In genomic region chr11:62909107-62909894, GRCh38 we compare ENCODE assay signal across 9 cellular contexts. TPM values are rescaled to one million over a fixed set of nuclear protein-coding genes. Genes with fewer than 3 reads are reported as not detected.
DNase-seq lines count a peak whose midpoint lies in the region; ATAC-seq and TF ChIP-seq lines count a peak whose summit lies in the region.
"Had no signal": no experiment of that assay in that cellular context is flagged by ENCODE, and none has a peak within 500 bp of the region (broad histone marks: within the 10 kb centered on the region; RNA-seq: fewer than 3 reads in every experiment).

No MANE protein-coding gene starts in this region.

- peak overlapping the region; percentile 84 for H3K27ac Mint-ChIP-seq in WTC11

- peak overlapping the region; percentile 46 for H3K4me3 Mint-ChIP-seq in WTC11

- H3K27me3 ChIP-seq in HUES64 (ENCODE audit: insufficient read depth, low read length) (no peaks in the 10 kb centered on the region), heart left ventricle (peaks cover 0 to 3% (median 0%) of the 10 kb centered on the region in 9 donors)

- H3K4me3 ChIP-seq in HUES64 (ENCODE audit: low read length) (peak overlapping the region; percentile 36), heart left ventricle (peak overlapping the region in 5 of 12 donors; percentile 5 to 31 (median 18))

- H3K4me1 ChIP-seq in HUES64 (ENCODE audit: insufficient read depth, low read length) = peaks cover 13% of the 10 kb centered on the region
- H3K4me1 ChIP-seq in heart left ventricle = peaks cover 0 to 30% (median 12%) of the 10 kb centered on the region in 12 donors

- H3K9ac ChIP-seq in HUES64 (ENCODE audit: low read depth, low read length) = peak overlapping the region; percentile 66

- POLR2A ChIA-PET in WTC11 (lab: Charles Lee) = interaction anchor here (0.6 to 1.0 kb wide), 4 partner anchors 13 to 114 kb away, joined by 3 to 5 read pairs (median 3); no protein-coding TSS in a partner anchor

- DNase-seq in DMS153 (lab: John Stamatoyannopoulos, UW) (peak; percentile 61), WTC11 (ENCODE audit: low spot score) (peak; percentile 91), heart left ventricle (peak; percentile 69 to 86 (median 77)), pulmonary artery endothelial cell (ENCODE audit: low read depth, low spot score) (peak; percentile 60), activated gamma-delta T cell (lab: John Stamatoyannopoulos, UW) (no peak)
- DNase-seq in activated CD4-positive, alpha-beta T cell treated with anti-CD3 and anti-CD28 coated beads, Interleukin-2, amount 50 U/mL, for 4 hours = no peak

- 45% methylated on average over 24 of the region's 24 CpGs for WGBS in HUES64
- WGBS in heart left ventricle, 4 donors = 49 to 62% (median 51%) methylated on average over 23 to 24 of the region's 24 CpGs

- no peaks in the 10 kb centered on the region for H3K9me3 ChIP-seq in HUES64 (ENCODE audit: insufficient read depth, low read depth, low read length)
- H3K9me3 ChIP-seq in heart left ventricle = no peaks in the 10 kb centered on the region

- CTCF ChIA-PET in WTC11 (lab: Charles Lee) = interaction anchor here (0.6 to 11.0 kb wide), 22 partner anchors 11 to 155 kb away, joined by 3 to 535 read pairs (median 4); partner anchors contain the start of genes CHRM1, SLC22A8, SLC3A2 and ZBTB3

- no peak for TF ChIP-seq POLR2A in heart left ventricle (IDR thresholded peaks at IDR 0.05)

- H3K36me3 ChIP-seq in HUES64 (ENCODE audit: insufficient read depth, low read length) = no peaks in the 10 kb centered on the region
- H3K36me3 ChIP-seq in heart left ventricle = no peaks in the 10 kb centered on the region

- peak; percentile 87 for ATAC-seq in WTC11
- ATAC-seq in heart left ventricle = peak; percentile 66 to 88 (median 74)
- no peak for ATAC-seq in GM21360 (IDR thresholded peaks at IDR 0.05; ENCODE audit: unreplicated experiment)

- peaks cover 27% of the 10 kb centered on the region for H3K4me1 Mint-ChIP-seq in WTC11

- peak; percentile 55 for TF ChIP-seq CTCF in WTC11 (IDR thresholded peaks at IDR 0.05)
- TF ChIP-seq CTCF in heart left ventricle (IDR thresholded peaks at IDR 0.05) = peak; percentile 44 to 75 (median 66)

- H3K27ac ChIP-seq in HUES64 (ENCODE audit: low read depth, low read length) (peak overlapping the region; percentile 83), heart left ventricle (peak overlapping the region in 11 of 12 donors; percentile 46 to 81 (median 69))

- intact Hi-C loops in heart left ventricle (cut with DNase I) = loop anchor here in 6 of 10 donors (2.0 to 10.0 kb wide), 5 partner anchors 66 to 306 kb away; no protein-coding TSS in a partner anchor

- H3K27me3 Mint-ChIP-seq in WTC11 (ENCODE audit: low read depth) = peaks cover 13% of the 10 kb centered on the region

- peaks cover 8% of the 10 kb centered on the region for H3K9me3 Mint-ChIP-seq in WTC11

- H3K36me3 Mint-ChIP-seq in WTC11 = 0 out of 2 replicates have a peak, but pooled peaks cover 3% of the 10 kb centered on the region

TF ChIP-seq in WTC11, 78 proteins besides CTCF, POLR2A, EP300 and RAD21 (continues in another document):
- no peak for TF ChIP-seq ZBTB21 (CRISPR knock-in tag; IDR thresholded peaks at IDR 0.05; ENCODE audit: borderline replicate concordance)
- peak; percentile 54; the same call in 1 of the 2 replicates for TF ChIP-seq SP1 (CRISPR knock-in tag; conservative IDR thresholded peaks at IDR 0.05)
- TF ChIP-seq FOXP1 (CRISPR knock-in tag; IDR thresholded peaks at IDR 0.05; ENCODE audit: borderline replicate concordance) = no peak
- no peak for TF ChIP-seq ZBTB43 (CRISPR knock-in tag; IDR thresholded peaks at IDR 0.05)
- TF ChIP-seq ZNF512 (CRISPR knock-in tag; IDR thresholded peaks at IDR 0.05; ENCODE audit: borderline replicate concordance) = no peak
- TF ChIP-seq KAT7 (CRISPR knock-in tag; IDR thresholded peaks at IDR 0.05; ENCODE audit: borderline replicate concordance) = no peak
- no peak for TF ChIP-seq ARID4B (CRISPR knock-in tag; IDR thresholded peaks at IDR 0.05; ENCODE audit: borderline replicate concordance)
- TF ChIP-seq ZNF423 (CRISPR knock-in tag; IDR thresholded peaks at IDR 0.05) = no peak
- TF ChIP-seq USF2 (CRISPR knock-in tag; IDR thresholded peaks at IDR 0.05) = 0 out of 2 replicates have a peak, but pooled peaks have one; percentile 16
- no peak for TF ChIP-seq MXD4 (CRISPR knock-in tag; IDR thresholded peaks at IDR 0.05; ENCODE audit: borderline replicate concordance)
- no peak for TF ChIP-seq NFE2L1 (CRISPR knock-in tag; IDR thresholded peaks at IDR 0.05)

RNA-seq across cellular contexts. Expression of gene CHRM1, which starts 11.9 kb away (rescaled TPM):
- polyA plus RNA-seq in HUES64 (2013, experiment 1 of 2) = 0.05 TPM
- not detected for polyA plus RNA-seq in HUES64 (2013, experiment 2 of 2)
- total RNA-seq in WTC11 (2021) (not detected in 3 replicates), heart left ventricle (under 1 TPM in 2 of 9 donors, not detected in 7; 0.08 to 0.31 TPM), pulmonary artery endothelial cell (not detected in 2 replicates)
- polyA plus RNA-seq in heart left ventricle = not detected
- total RNA-seq: T-helper 2 cell treated with Interferon-gamma antibody and Interleukin-4, amounts not matched to agents 100 ng/mL and 5 ng/mL, for 36 hours had no signal

RNA-seq across cellular contexts. Expression of gene SLC3A2, which starts 28.6 kb away (rescaled TPM):
- polyA plus RNA-seq in HUES64 (2013, experiment 1 of 2) = 192 TPM
- 181 TPM for polyA plus RNA-seq in HUES64 (2013, experiment 2 of 2)
- total RNA-seq in WTC11 (2021) (244 to 334 TPM (median 265 TPM) in 3 replicates), heart left ventricle (10 to 100 TPM; 26.6 to 76.0 (median 59.1) TPM), pulmonary artery endothelial cell (140 and 175 TPM in 2 replicates)
- polyA plus RNA-seq in heart left ventricle = 100 to 1,000 TPM in 1 of 2 donors, 10 to 100 TPM in 1; 27.1 to 103 TPM

Comparison
In these comparisons a context has a peak if more than half of its experiments do, and no peak if none do; other contexts are left out.
1. DNase-seq: peak in DMS153 (single experiment), WTC11 (single experiment), heart left ventricle (5 of 5) and pulmonary artery endothelial cell (single experiment); none in activated gamma-delta T cell (single experiment) and activated CD4-positive, alpha-beta T cell treated with anti-CD3 and anti-CD28 coated beads, Interleukin-2, amount 50 U/mL, for 4 hours (0 of 2).